In the genomic region with DNA sequence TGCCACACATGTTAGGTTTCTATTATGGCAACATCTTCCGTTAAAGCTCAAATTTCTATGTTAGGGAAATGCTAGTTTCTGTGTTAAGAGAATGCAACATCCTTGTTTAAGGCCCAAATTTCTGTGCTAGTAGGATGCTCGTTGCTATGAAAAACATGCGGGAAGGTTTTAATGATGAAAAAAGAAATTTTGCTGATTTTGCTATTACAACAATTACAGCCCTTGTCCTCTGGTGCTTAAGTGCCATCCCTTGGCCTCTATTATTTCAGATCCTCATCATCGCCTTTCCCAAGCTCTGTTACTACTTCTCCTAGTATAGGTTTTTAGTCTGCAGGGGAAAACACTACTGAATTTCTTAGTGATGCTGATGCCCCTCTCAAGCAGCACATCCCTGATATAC, we compare ENCODE assay signal across 32 cellular contexts.
DNase-seq lines count a peak whose midpoint lies in the region; ATAC-seq, FAIRE-seq and TF ChIP-seq lines count a peak whose summit lies in the region.
"Had no signal": no experiment of that assay in that cellular context is flagged by ENCODE, and none has a peak within 500 bp of the region (broad histone marks: within the 10 kb centered on the region; RNA-seq: fewer than 3 reads in every experiment).

No MANE protein-coding gene starts in this region.

- no peaks in the 10 kb centered on the region for H3K4me1 ChIP-seq in HepG2 (ENCODE audit: insufficient read depth, low read length)
- H3K4me1 ChIP-seq in right lobe of liver = no peaks in the 10 kb centered on the region
- H3K4me1 ChIP-seq in mesendoderm (ENCODE audit: control insufficient read depth, low read depth, low read length) = no peaks in the 10 kb centered on the region
- H3K4me1 ChIP-seq: A549; BE2C; BLaER1; BLaER1 treated with 17β-estradiol and CSF1 and Interleukin-3, amounts not matched to agents 10 nM and 100 nM had no signal

- no peak overlapping the region for H3K27ac ChIP-seq in HepG2 (ENCODE audit: extremely low read length, insufficient read depth, low read length)
- H3K27ac ChIP-seq in right lobe of liver = no peak overlapping the region
- no peak overlapping the region for H3K27ac ChIP-seq in mesendoderm (ENCODE audit: low read depth, low read length)
- no peak overlapping the region for H3K27ac ChIP-seq in substantia nigra (ENCODE audit: low read depth, low read length, poor library complexity, severe bottlenecking)
- H3K27ac ChIP-seq: 22Rv1; A549; BLaER1; BLaER1 treated with 17β-estradiol and CSF1 and Interleukin-3, amounts not matched to agents 10 nM and 100 nM; C4-2B had no signal

- H4K5ac ChIP-seq in mesendoderm (ENCODE audit: low read length) = no peak overlapping the region

- no peaks in the 10 kb centered on the region for H3K36me3 ChIP-seq in HepG2 (replicated peaks in 1 of 2; ENCODE audit: control insufficient read depth in 1 of 2, insufficient read depth in 2 of 2, low read length in 2 of 2)
- H3K36me3 ChIP-seq in right lobe of liver = no peaks in the 10 kb centered on the region
- H3K36me3 ChIP-seq in mesendoderm (ENCODE audit: control insufficient read depth, insufficient read depth, low read length) = no peaks in the 10 kb centered on the region
- H3K36me3 ChIP-seq: BE2C; BLaER1; BLaER1 treated with 17β-estradiol and CSF1 and Interleukin-3, amounts not matched to agents 10 nM and 100 nM had no signal

- no peaks in the 10 kb centered on the region for H3K27me3 ChIP-seq in HepG2 (ENCODE audit: control insufficient read depth in 1 of 2, insufficient read depth in 2 of 2, low read length in 2 of 2)
- H3K27me3 ChIP-seq in right lobe of liver = no peaks in the 10 kb centered on the region
- no peaks in the 10 kb centered on the region for H3K27me3 ChIP-seq in mesendoderm (ENCODE audit: insufficient read depth, low read length, poor library complexity)
- H3K27me3 ChIP-seq: BE2C; BLaER1; BLaER1 treated with 17β-estradiol and CSF1 and Interleukin-3, amounts not matched to agents 10 nM and 100 nM had no signal

- TF ChIP-seq CTCF in HepG2 (CRISPR knock-in tag; IDR thresholded peaks at IDR 0.05) = no peak
- no peak for TF ChIP-seq CTCF in right lobe of liver (IDR thresholded peaks at IDR 0.05)

- no peak overlapping the region for H2BK120ac ChIP-seq in mesendoderm (ENCODE audit: low read depth, low read length)

- no peaks in the 10 kb centered on the region for H3K79me2 ChIP-seq in HepG2 (ENCODE audit: insufficient read depth, low read length)
- no peaks in the 10 kb centered on the region for H3K79me2 ChIP-seq in mesendoderm (ENCODE audit: control insufficient read depth, insufficient read depth, low read length)

- H3K9ac ChIP-seq in HepG2 (ENCODE audit: insufficient read depth, low read depth, low read length) (no peak overlapping the region), mesendoderm (ENCODE audit: low read length) (no peak overlapping the region)
- H3K9ac ChIP-seq: BLaER1; BLaER1 treated with 17β-estradiol and CSF1 and Interleukin-3, amounts not matched to agents 10 nM and 100 nM had no signal

- H2AK5ac ChIP-seq in mesendoderm (ENCODE audit: low read length) = no peak overlapping the region

- CTCF ChIA-PET in HepG2 (lab: Yijun Ruan, JAX; ENCODE audit: low intra/inter-chr PET ratio, low total read pairs) = no interaction called here

- H2BK5ac ChIP-seq in mesendoderm (ENCODE audit: low read length) = no peak overlapping the region

- TF ChIP-seq EP300 in HepG2 (IDR thresholded peaks at IDR 0.05; ENCODE audit: low read depth in 2 of 2, low read length in 2 of 2) (no peak), HepG2 (CRISPR knock-in tag; IDR thresholded peaks at IDR 0.05; ENCODE audit: borderline replicate concordance) (no peak)

- H3K18ac ChIP-seq in mesendoderm (ENCODE audit: low read length) = no peak overlapping the region

- TF ChIP-seq POLR2A in HepG2 (IDR thresholded peaks at IDR 0.05; ENCODE audit: insufficient read depth in 1 of 2, low read depth in 2 of 2, low read length in 2 of 2) = no peak
- TF ChIP-seq POLR2A in right lobe of liver (IDR thresholded peaks at IDR 0.05) = no peak

- intact Hi-C loops in HepG2 (cut with micrococcal nuclease; ENCODE audit: unreplicated experiment) = no loop called here
- intact Hi-C loops in right lobe of liver (cut with DNase I) = no loop called here

- no peak overlapping the region for H2AFZ ChIP-seq in HepG2 (ENCODE audit: low read length)

- ATAC-seq in HepG2 (no peak), right lobe of liver (no peak)
- ATAC-seq: A549; CD8-positive, alpha-beta T cell had no signal

- WGBS in HepG2 (ENCODE audit: low lambda C conversion rate) = 15% methylated on average over 4 of the region's 4 CpGs
- 86% methylated on average over 4 of the region's 4 CpGs for WGBS in right lobe of liver (ENCODE audit: insufficient coverage, low coverage, low lambda C conversion rate, missing lambda C conversion rate)
- no CpG with 5 or more reads among the region's 4 CpGs for WGBS in mesendoderm (ENCODE audit: extremely low coverage, insufficient coverage, low lambda C conversion rate)

- no peaks in the 10 kb centered on the region for H3K79me1 ChIP-seq in mesendoderm (ENCODE audit: low read length)

- FAIRE-seq in HepG2 (lab: Jason Lieb, UNC) = no peak
- FAIRE-seq: A549, D721Med had no signal

- in situ Hi-C loops in HepG2 (cut with HindIII; ENCODE audit: extremely low pct_ligation_motif_present, low pct_unique_long_range_greater_than_20kb) = no loop called here

- TF ChIP-seq RAD21 in HepG2 (CRISPR knock-in tag; IDR thresholded peaks at IDR 0.05) = no peak

- BruUV-seq in HepG2 (replicated peaks; lab: Mats Ljungman, UMichigan) = no TSS peak

- no peak overlapping the region for H2BK15ac ChIP-seq in mesendoderm (replicated peaks; ENCODE audit: low read depth)

- POLR2A ChIA-PET in HepG2 (lab: Yijun Ruan, JAX) = no interaction called here

- H3K9me3 ChIP-seq in HepG2 (ENCODE audit: low read length) (peaks cover 14% of the 10 kb centered on the region), right lobe of liver (no peaks in the 10 kb centered on the region)
- H3K9me3 ChIP-seq: A549, BE2C, BLaER1 had no signal

- H3K56ac ChIP-seq in mesendoderm (ENCODE audit: low read length) = no peak overlapping the region

- H3K4me3 ChIP-seq in HepG2 (replicated peaks in 1 of 3; ENCODE audit: insufficient read depth in 1 of 3, low read depth in 2 of 3, low read length in 3 of 3) = no peak overlapping the region
- no peak overlapping the region for H3K4me3 ChIP-seq in right lobe of liver
- no peak overlapping the region for H3K4me3 ChIP-seq in mesendoderm (ENCODE audit: low read length)
- H3K4me3 ChIP-seq: A549; BLaER1; BLaER1 treated with 17β-estradiol and CSF1 and Interleukin-3, amounts not matched to agents 10 nM and 100 nM had no signal

- peak overlapping the region; percentile 56 for H4K8ac ChIP-seq in mesendoderm (ENCODE audit: low read depth, low read length)

- H4K20me1 ChIP-seq in HepG2 (ENCODE audit: insufficient read depth, low read length) = no peaks in the 10 kb centered on the region
- H4K20me1 ChIP-seq: BLaER1; BLaER1 treated with 17β-estradiol and CSF1 and Interleukin-3, amounts not matched to agents 10 nM and 100 nM had no signal

- DNase-seq in HepG2 (ENCODE audit: low spot score) = no peak
- no peak for DNase-seq in right lobe of liver
- DNase-seq in mesendoderm = no peak
- DNase-seq in superior temporal gyrus (ENCODE audit: extremely low spot score) = peak; percentile 40
- DNase-seq in substantia nigra (lab: John Stamatoyannopoulos, UW) = no peak
- no peak for DNase-seq in midbrain (lab: John Stamatoyannopoulos, UW)
- DNase-seq: 8988T; ACHN; AML-193; BE2C; C1 segment of cervical spinal cord; Caco-2; Calu3; CD4-positive, alpha-beta memory T cell; CD4-positive, alpha-beta T cell; CD4-positive, CD25-positive, alpha-beta regulatory T cell; CD8-positive, alpha-beta memory T cell; CD8-positive, alpha-beta T cell; COR-L47; DMS 273 treated with DMSO at 0.1 percent for 48 hours; DMS153; DMS53; DMS79; DMS79 treated with DMSO at 0.1 percent for 48 hours; DND-41; EL had no signal

- H3K4me2 ChIP-seq in HepG2 (ENCODE audit: low read depth, low read length) (no peak overlapping the region), mesendoderm (ENCODE audit: low read length) (no peak overlapping the region)
- H3K4me2 ChIP-seq: A549; BLaER1; BLaER1 treated with 17β-estradiol and CSF1 and Interleukin-3, amounts not matched to agents 10 nM and 100 nM had no signal

- H3K4ac ChIP-seq in mesendoderm (ENCODE audit: low read depth, low read length) = no peak overlapping the region

- no peak overlapping the region for H3K23ac ChIP-seq in mesendoderm (ENCODE audit: low read length)

TF ChIP-seq in HepG2, 621 proteins besides CTCF, POLR2A, EP300 and RAD21 (continues in another document):
- TF ChIP-seq ZNF263 (CRISPR knock-in tag; IDR thresholded peaks at IDR 0.05) (no peak), MAFF (IDR thresholded peaks at IDR 0.05; ENCODE audit: low read depth, low read length) (peak; percentile 59), MATR3 (CRISPR knock-in tag; IDR thresholded peaks at IDR 0.05) (no peak)
- TF ChIP-seq, protein P1, sequence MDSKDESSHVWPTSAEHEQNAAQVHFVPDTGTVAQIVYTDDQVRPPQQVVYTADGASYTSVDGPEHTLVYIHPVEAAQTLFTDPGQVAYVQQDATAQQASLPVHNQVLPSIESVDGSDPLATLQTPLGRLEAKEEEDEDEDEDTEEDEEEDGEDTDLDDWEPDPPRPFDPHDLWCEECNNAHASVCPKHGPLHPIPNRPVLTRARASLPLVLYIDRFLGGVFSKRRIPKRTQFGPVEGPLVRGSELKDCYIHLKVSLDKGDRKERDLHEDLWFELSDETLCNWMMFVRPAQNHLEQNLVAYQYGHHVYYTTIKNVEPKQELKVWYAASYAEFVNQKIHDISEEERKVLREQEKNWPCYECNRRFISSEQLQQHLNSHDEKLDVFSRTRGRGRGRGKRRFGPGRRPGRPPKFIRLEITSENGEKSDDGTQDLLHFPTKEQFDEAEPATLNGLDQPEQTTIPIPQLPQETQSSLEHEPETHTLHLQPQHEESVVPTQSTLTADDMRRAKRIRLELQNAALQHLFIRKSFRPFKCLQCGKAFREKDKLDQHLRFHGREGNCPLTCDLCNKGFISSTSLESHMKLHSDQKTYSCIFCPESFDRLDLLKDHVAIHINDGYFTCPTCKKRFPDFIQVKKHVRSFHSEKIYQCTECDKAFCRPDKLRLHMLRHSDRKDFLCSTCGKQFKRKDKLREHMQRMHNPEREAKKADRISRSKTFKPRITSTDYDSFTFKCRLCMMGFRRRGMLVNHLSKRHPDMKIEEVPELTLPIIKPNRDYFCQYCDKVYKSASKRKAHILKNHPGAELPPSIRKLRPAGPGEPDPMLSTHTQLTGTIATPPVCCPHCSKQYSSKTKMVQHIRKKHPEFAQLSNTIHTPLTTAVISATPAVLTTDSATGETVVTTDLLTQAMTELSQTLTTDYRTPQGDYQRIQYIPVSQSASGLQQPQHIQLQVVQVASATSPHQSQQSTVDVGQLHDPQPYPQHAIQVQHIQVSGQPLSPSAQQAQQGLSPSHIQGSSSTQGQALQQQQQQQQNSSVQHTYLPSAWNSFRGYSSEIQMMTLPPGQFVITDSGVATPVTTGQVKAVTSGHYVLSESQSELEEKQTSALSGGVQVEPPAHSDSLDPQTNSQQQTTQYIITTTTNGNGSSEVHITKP (CRISPR knock-in tag; IDR thresholded peaks at IDR 0.05; ENCODE audit: low read depth) = no peak
